Comparison of ENCODE assay signal across 8 cellular contexts in the genomic region with DNA sequence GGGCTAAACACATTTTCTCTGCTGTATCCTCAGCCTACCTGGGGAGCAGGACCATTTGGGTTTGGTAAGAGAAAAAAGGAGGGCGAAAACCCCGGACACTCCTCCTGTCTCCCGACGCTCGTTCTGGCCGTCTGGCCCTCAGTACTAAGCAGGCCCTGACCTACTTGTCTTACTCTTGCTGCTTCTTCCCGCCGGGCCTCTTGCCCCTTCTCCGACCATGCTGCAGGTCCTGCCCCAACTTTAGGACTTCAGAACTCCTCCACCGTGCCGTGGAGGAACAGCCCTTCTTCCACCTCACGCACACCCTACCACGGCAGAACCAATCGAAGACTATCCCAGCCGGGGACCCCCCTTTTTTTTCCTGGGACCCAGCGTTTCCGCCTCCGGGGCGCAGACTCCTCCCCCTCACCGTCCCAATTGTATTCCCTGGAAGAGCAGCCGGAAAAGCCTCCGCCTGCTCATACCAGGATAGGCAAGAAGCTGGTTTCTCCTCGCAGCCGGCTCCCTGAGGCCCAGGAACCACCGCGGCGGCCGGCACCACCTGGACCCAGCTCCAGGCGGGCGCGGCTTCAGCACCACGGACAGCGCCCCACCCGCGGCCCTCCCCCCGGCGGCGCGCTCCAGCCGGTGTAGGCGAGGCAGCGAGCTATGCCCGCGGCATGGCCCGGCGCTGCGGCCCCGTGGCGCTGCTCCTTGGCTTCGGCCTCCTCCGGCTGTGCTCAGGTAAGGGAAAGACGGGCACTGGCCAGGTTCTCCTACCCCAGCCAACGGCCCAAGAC. TPM values are rescaled to one million over a fixed set of nuclear protein-coding genes. Genes with fewer than 3 reads are reported as not detected.
DNase-seq lines count a peak whose midpoint lies in the region; ATAC-seq and TF ChIP-seq lines count a peak whose summit lies in the region.

A gene with protein sequence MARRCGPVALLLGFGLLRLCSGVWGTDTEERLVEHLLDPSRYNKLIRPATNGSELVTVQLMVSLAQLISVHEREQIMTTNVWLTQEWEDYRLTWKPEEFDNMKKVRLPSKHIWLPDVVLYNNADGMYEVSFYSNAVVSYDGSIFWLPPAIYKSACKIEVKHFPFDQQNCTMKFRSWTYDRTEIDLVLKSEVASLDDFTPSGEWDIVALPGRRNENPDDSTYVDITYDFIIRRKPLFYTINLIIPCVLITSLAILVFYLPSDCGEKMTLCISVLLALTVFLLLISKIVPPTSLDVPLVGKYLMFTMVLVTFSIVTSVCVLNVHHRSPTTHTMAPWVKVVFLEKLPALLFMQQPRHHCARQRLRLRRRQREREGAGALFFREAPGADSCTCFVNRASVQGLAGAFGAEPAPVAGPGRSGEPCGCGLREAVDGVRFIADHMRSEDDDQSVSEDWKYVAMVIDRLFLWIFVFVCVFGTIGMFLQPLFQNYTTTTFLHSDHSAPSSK (plus strand): TSS at position 393 of the 779 bp plus-strand sequence. CDS start 267 bp downstream, at position 660.

- H3K36me3 Mint-ChIP-seq in naive B cell: peaks cover 0 to 5% of the 10 kb centered on the region in 2 donors

- H3K4me1 Mint-ChIP-seq in naive B cell: peaks cover 7 to 11% (median 8%) of the 10 kb centered on the region in 3 donors

- ATAC-seq in HG03280 (IDR thresholded peaks at IDR 0.05; ENCODE audit: unreplicated experiment) (peak; percentile 57), naive B cell (ENCODE audit: low read depth in 2 of 2) (peak; percentile 93 to 97)

- H3K9me3 Mint-ChIP-seq in naive B cell: no peaks in the 10 kb centered on the region

- peaks cover 28 to 70% (median 57%) of the 10 kb centered on the region in 3 donors for H3K27me3 Mint-ChIP-seq in naive B cell

- peak within 1 kb of the TSS in 3 of 6 donors; percentile 74 to 90 (median 89) for H3K27ac Mint-ChIP-seq in naive B cell

- H3K4me3 ChIP-seq in epithelial cell of proximal tubule (ENCODE audit: low read depth, low read length): peak within 1 kb of the TSS; percentile 41

- peak within 1 kb of the TSS in 4 of 8 donors; percentile 25 to 74 (median 48) for H3K4me3 Mint-ChIP-seq in naive B cell

- TF ChIP-seq CTCF in epithelial cell of proximal tubule (conservative IDR thresholded peaks at IDR 0.05; ENCODE audit: low read depth, low read length): no peak

- peak in 8 of 14 donors; percentile 21 to 75 (median 32) for DNase-seq in C1 segment of cervical spinal cord (lab: John Stamatoyannopoulos, UW)
- DNase-seq in NCI-H748 treated with DMSO at 0.1 percent for 48 hours (lab: John Stamatoyannopoulos, UW): peak; percentile 53
- DNase-seq in activated T-cell treated with anti-CD3 and anti-CD28 coated beads for 1 hour (ENCODE audit: low read depth): peak; percentile 60
- no peak for DNase-seq in epithelial cell of proximal tubule (ENCODE audit: low read depth)
- peak; percentile 69 for DNase-seq in naive B cell
- DNase-seq in stimulated activated CD8-positive, alpha-beta memory T cell treated with anti-CD3 and anti-CD28 coated beads, Interleukin-7, amount 100 ng/mL, for 48 hours (ENCODE audit: extremely low read depth in 1 of 2, low read depth in 1 of 2): peak; percentile 27 to 50
- no peak for DNase-seq in pons (ENCODE audit: low spot score)

RNA-seq across cellular contexts. Expression of the gene that starts here (rescaled TPM):
- total RNA-seq in epithelial cell of proximal tubule: 0.07 TPM in 1 of 2 replicates, not detected in the other
- polyA plus RNA-seq in naive B cell (ENCODE audit: low read depth in 6 of 6): under 1 TPM in 2 of 6 donors, not detected in 4; 0.05 to 0.17 TPM

Comparison
In these comparisons a context has a peak if more than half of its experiments do, and no peak if none do; other contexts are left out.
1. Peak in DNase-seq and ATAC-seq in naive B cell; RNA of the gene not detected or under 1 TPM.
2. DNase-seq: peak in C1 segment of cervical spinal cord (8 of 14), NCI-H748 treated with DMSO at 0.1 percent for 48 hours (single experiment), activated T-cell treated with anti-CD3 and anti-CD28 coated beads for 1 hour (single experiment) and stimulated activated CD8-positive, alpha-beta memory T cell treated with anti-CD3 and anti-CD28 coated beads, Interleukin-7, amount 100 ng/mL, for 48 hours (2 of 2); none in epithelial cell of proximal tubule (single experiment) and pons (single experiment).